In the genomic region with DNA sequence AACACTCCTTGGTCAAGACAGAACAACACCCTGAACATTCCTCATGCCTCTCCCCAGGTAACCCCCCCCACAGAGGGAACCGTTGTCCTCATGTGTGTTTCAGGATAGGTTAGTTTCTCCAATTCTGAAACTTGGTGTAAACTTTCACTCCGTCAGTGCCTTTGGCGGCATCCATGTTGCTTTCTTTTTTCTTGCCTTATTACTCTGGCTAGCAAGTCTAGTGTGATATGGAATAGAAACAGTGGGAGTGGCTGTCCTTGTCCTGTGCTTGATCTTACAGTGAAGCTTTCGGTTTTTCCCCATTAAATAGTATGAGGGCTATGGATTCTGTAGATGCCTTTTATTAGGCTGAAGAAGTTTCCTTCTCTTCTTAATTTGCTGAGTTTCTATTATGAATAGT, we compare ENCODE assay signal across 12 cellular contexts. TPM values are rescaled to one million over a fixed set of nuclear protein-coding genes. Genes with fewer than 3 reads are reported as not detected.
"Had no signal": no experiment of that assay in that cellular context is flagged by ENCODE, and none has a peak within 500 bp of the region (broad histone marks: within the 10 kb centered on the region; RNA-seq: fewer than 3 reads in every experiment).

No MANE protein-coding gene starts in this region.

- H3K4me3 ChIP-seq: GM23248, GM23338, HAP-1 had no signal

- H3K4me1 Mint-ChIP-seq: GM23338, H9 had no signal

- H2AFZ ChIP-seq: GM23248, GM23338 had no signal

- ATAC-seq: GM23338, HCT116 had no signal

- DNase-seq: GM23248, GOT3, H7, H9, HCEC 1CT, HFFc6 had no signal

- H3K9ac ChIP-seq: GM23248 had no signal

- H3K27ac ChIP-seq: GM23248 had no signal

- H3K27ac Mint-ChIP-seq: GM23338, H9, HFFc6 had no signal

- H3K4me2 ChIP-seq: GM23338 had no signal

- FAIRE-seq: H1, H54 had no signal

- H3K4me1 ChIP-seq: HAP-1 had no signal

- H3K36me3 ChIP-seq: HAP-1 had no signal

- H3K4me3 Mint-ChIP-seq: GM23338, H9, HFFc6 had no signal

RNA-seq across cellular contexts. Expression of a gene that starts 35.7 kb away (rescaled TPM):
- total RNA-seq: GM23248, GM23338, H1, H4, H7, H9, HFFc6 had no signal
- polyA plus RNA-seq: GM23248, H1 had no signal
